8 cellular contexts compared by ENCODE assay signal in genomic region chrX:19886375-19886774, GRCh38. TPM values are rescaled to one million over a fixed set of nuclear protein-coding genes. Genes with fewer than 3 reads are reported as not detected.
DNase-seq lines count a peak whose midpoint lies in the region; ATAC-seq, FAIRE-seq and TF ChIP-seq lines count a peak whose summit lies in the region.

No MANE protein-coding gene starts in this region.

- no peak for FAIRE-seq in kidney (lab: Jason Lieb, UNC)

- no peaks in the 10 kb centered on the region for H3K9me3 Mint-ChIP-seq in activated CD4-positive, alpha-beta T cell treated with anti-CD3 and anti-CD28 coated beads for 36 hours (ENCODE audit: low read depth)
- H3K9me3 Mint-ChIP-seq in activated T-helper 2 cell treated with anti-CD3 and anti-CD28 coated beads, Interferon-gamma antibody, Interleukin-2, Interleukin-4, amounts not matched to agents 10 μg/mL and 5 μg/mL and 100 μg/mL, durations not matched to agents 14 hours and 24 hours and 36 hours = no peaks in the 10 kb centered on the region

- H3K9ac ChIP-seq in kidney (ENCODE audit: low read length in 2 of 2) (no peak overlapping the region), subcutaneous abdominal adipose tissue (ENCODE audit: low read length in 5 of 5) (peak overlapping the region in 4 of 5 donors; percentile 16 to 69 (median 46))

- H3K36me3 ChIP-seq in kidney (ENCODE audit: control insufficient read depth in 1 of 2, insufficient read depth in 2 of 2, low read length in 2 of 2) = no peaks in the 10 kb centered on the region
- H3K36me3 ChIP-seq in subcutaneous abdominal adipose tissue (ENCODE audit: control insufficient read depth in 5 of 5, insufficient read depth in 5 of 5, low read length in 5 of 5) = no peaks in the 10 kb centered on the region

- H3K27ac ChIP-seq in kidney (ENCODE audit: low read depth in 2 of 2, low read length in 2 of 2) (no peak overlapping the region), subcutaneous abdominal adipose tissue (ENCODE audit: low read depth, low read length) (peak overlapping the region; percentile 37), substantia nigra (ENCODE audit: low read depth, low read length, poor library complexity, severe bottlenecking) (no peak overlapping the region)

- DNase-seq in activated CD4-positive, alpha-beta T cell treated with anti-CD3 and anti-CD28 coated beads for 36 hours = no peak
- DNase-seq in activated CD4-positive, alpha-beta T cell treated with anti-CD3 and anti-CD28 coated beads, Interleukin-2, amount 50 U/mL, for 4 hours = no peak
- DNase-seq in activated T-helper 2 cell treated with anti-CD3 and anti-CD28 coated beads, Interferon-gamma antibody, Interleukin-2, Interleukin-4, amounts not matched to agents 10 μg/mL and 5 μg/mL and 100 μg/mL, durations not matched to agents 14 hours and 24 hours and 36 hours (ENCODE audit: low spot score) = no peak
- DNase-seq in kidney = no peak
- DNase-seq in substantia nigra (lab: John Stamatoyannopoulos, UW) = no peak
- DNase-seq in G401 (ENCODE audit: low spot score) = no peak

- POLR2A ChIA-PET in activated CD4-positive, alpha-beta T cell treated with anti-CD3 and anti-CD28 coated beads for 36 hours (lab: Charles Lee) = no interaction called here

- H3K4me1 Mint-ChIP-seq in activated CD4-positive, alpha-beta T cell treated with anti-CD3 and anti-CD28 coated beads for 36 hours = peaks cover 61% of the 10 kb centered on the region
- peaks cover 45% of the 10 kb centered on the region for H3K4me1 Mint-ChIP-seq in activated T-helper 2 cell treated with anti-CD3 and anti-CD28 coated beads, Interferon-gamma antibody, Interleukin-2, Interleukin-4, amounts not matched to agents 10 μg/mL and 5 μg/mL and 100 μg/mL, durations not matched to agents 14 hours and 24 hours and 36 hours (ENCODE audit: low read depth)

- no peaks in the 10 kb centered on the region for H3K4me1 ChIP-seq in kidney (ENCODE audit: control insufficient read depth in 1 of 2, insufficient read depth in 1 of 2, low read depth in 1 of 2, low read length in 2 of 2)
- peaks cover 3 to 28% (median 25%) of the 10 kb centered on the region in 5 donors for H3K4me1 ChIP-seq in subcutaneous abdominal adipose tissue (ENCODE audit: control insufficient read depth in 5 of 5, insufficient read depth in 5 of 5, low read length in 5 of 5)

- no peak for TF ChIP-seq CTCF in kidney (IDR thresholded peaks at IDR 0.05; ENCODE audit: borderline replicate concordance, extremely low read depth, insufficient read depth)

- CTCF ChIA-PET in activated CD4-positive, alpha-beta T cell treated with anti-CD3 and anti-CD28 coated beads for 36 hours (lab: Charles Lee) = interaction anchor here (2.3 kb wide), 1 partner anchor 9 kb away, joined by 7 read pairs; no protein-coding TSS in a partner anchor

- H3K27ac Mint-ChIP-seq in activated CD4-positive, alpha-beta T cell treated with anti-CD3 and anti-CD28 coated beads for 36 hours = peak overlapping the region; percentile 65
- H3K27ac Mint-ChIP-seq in activated T-helper 2 cell treated with anti-CD3 and anti-CD28 coated beads, Interferon-gamma antibody, Interleukin-2, Interleukin-4, amounts not matched to agents 10 μg/mL and 5 μg/mL and 100 μg/mL, durations not matched to agents 14 hours and 24 hours and 36 hours = peak overlapping the region; percentile 70

- H3K9me3 ChIP-seq in kidney (ENCODE audit: control insufficient read depth in 1 of 2, low read length in 2 of 2) = no peaks in the 10 kb centered on the region
- H3K9me3 ChIP-seq in subcutaneous abdominal adipose tissue (ENCODE audit: control insufficient read depth in 5 of 5, low read length in 5 of 5) = peaks cover 0 to 5% (median 0%) of the 10 kb centered on the region in 5 donors

- ATAC-seq in activated CD4-positive, alpha-beta T cell treated with anti-CD3 and anti-CD28 coated beads for 36 hours = no peak
- no peak for ATAC-seq in GM18868 (IDR thresholded peaks at IDR 0.05; ENCODE audit: unreplicated experiment)

- H3K27me3 Mint-ChIP-seq in activated CD4-positive, alpha-beta T cell treated with anti-CD3 and anti-CD28 coated beads for 36 hours = no peaks in the 10 kb centered on the region
- no peaks in the 10 kb centered on the region for H3K27me3 Mint-ChIP-seq in activated T-helper 2 cell treated with anti-CD3 and anti-CD28 coated beads, Interferon-gamma antibody, Interleukin-2, Interleukin-4, amounts not matched to agents 10 μg/mL and 5 μg/mL and 100 μg/mL, durations not matched to agents 14 hours and 24 hours and 36 hours (ENCODE audit: low read depth)

- H3K4me3 ChIP-seq in kidney (ENCODE audit: low read length in 2 of 2) (peak overlapping the region; percentile 50 to 57), subcutaneous abdominal adipose tissue (ENCODE audit: low read depth in 1 of 5, low read length in 5 of 5) (peak overlapping the region; percentile 61 to 72 (median 67))

- in situ Hi-C loops in G401 (cut with HindIII; ENCODE audit: low sequenced_read_pairs) = no loop called here

- intact Hi-C loops in activated CD4-positive, alpha-beta T cell treated with anti-CD3 and anti-CD28 coated beads for 36 hours (cut with DNase I, micrococcal nuclease) = loop anchor here (5.0 kb wide), 4 partner anchors 89 to 514 kb away; no protein-coding TSS in a partner anchor
- intact Hi-C loops in activated T-helper 2 cell treated with anti-CD3 and anti-CD28 coated beads, Interferon-gamma antibody, Interleukin-2, Interleukin-4, amounts not matched to agents 10 μg/mL and 5 μg/mL and 100 μg/mL, durations not matched to agents 14 hours and 24 hours and 36 hours (cut with micrococcal nuclease) = loop anchor here (2.0 to 5.0 kb wide), 3 partner anchors 46 to 339 kb away; no protein-coding TSS in a partner anchor
- intact Hi-C loops in kidney (cut with DNase I) = loop anchor here (10.0 kb wide), 1 partner anchor 142 kb away; no protein-coding TSS in a partner anchor

- H3K4me3 Mint-ChIP-seq in activated CD4-positive, alpha-beta T cell treated with anti-CD3 and anti-CD28 coated beads for 36 hours = peak overlapping the region; percentile 80
- H3K4me3 Mint-ChIP-seq in activated T-helper 2 cell treated with anti-CD3 and anti-CD28 coated beads, Interferon-gamma antibody, Interleukin-2, Interleukin-4, amounts not matched to agents 10 μg/mL and 5 μg/mL and 100 μg/mL, durations not matched to agents 14 hours and 24 hours and 36 hours (ENCODE audit: low read depth) = peak overlapping the region; percentile 79

- H3K27me3 ChIP-seq in subcutaneous abdominal adipose tissue (ENCODE audit: control insufficient read depth in 5 of 5, insufficient read depth in 4 of 5, low read length in 5 of 5) = peaks cover 0 to 4% (median 0%) of the 10 kb centered on the region in 5 donors

- H3K36me3 Mint-ChIP-seq in activated CD4-positive, alpha-beta T cell treated with anti-CD3 and anti-CD28 coated beads for 36 hours (ENCODE audit: low read depth) = peaks cover 11% of the 10 kb centered on the region
- peaks cover 11% of the 10 kb centered on the region for H3K36me3 Mint-ChIP-seq in activated T-helper 2 cell treated with anti-CD3 and anti-CD28 coated beads, Interferon-gamma antibody, Interleukin-2, Interleukin-4, amounts not matched to agents 10 μg/mL and 5 μg/mL and 100 μg/mL, durations not matched to agents 14 hours and 24 hours and 36 hours (ENCODE audit: low read depth)

RNA-seq across cellular contexts. Expression of gene SH3KBP1, which starts 1.0 kb away (rescaled TPM):
- 10 to 100 TPM; 68.8 to 85.1 TPM for total RNA-seq in activated CD4-positive, alpha-beta T cell treated with anti-CD3 and anti-CD28 coated beads for 36 hours
- total RNA-seq in activated T-helper 2 cell treated with anti-CD3 and anti-CD28 coated beads, Interferon-gamma antibody, Interleukin-2, Interleukin-4, amounts not matched to agents 10 μg/mL and 5 μg/mL and 100 μg/mL, durations not matched to agents 14 hours and 24 hours and 36 hours = 61.6 and 67.9 TPM in 2 replicates
- total RNA-seq in kidney = 20.0 TPM
- polyA plus RNA-seq in kidney (ENCODE audit: insufficient read depth, low read depth, low replicate concordance) = 10.9 TPM
- 16.7 and 26.8 TPM in 2 replicates for total RNA-seq in G401 (2014; rRNA removed; shearing (Covaris generic))

Comparison
In these comparisons a context has a peak if more than half of its experiments do, and no peak if none do; other contexts are left out.
1. H3K9ac ChIP-seq: peak in subcutaneous abdominal adipose tissue (4 of 5); none in kidney (0 of 2).